In the genomic region with DNA sequence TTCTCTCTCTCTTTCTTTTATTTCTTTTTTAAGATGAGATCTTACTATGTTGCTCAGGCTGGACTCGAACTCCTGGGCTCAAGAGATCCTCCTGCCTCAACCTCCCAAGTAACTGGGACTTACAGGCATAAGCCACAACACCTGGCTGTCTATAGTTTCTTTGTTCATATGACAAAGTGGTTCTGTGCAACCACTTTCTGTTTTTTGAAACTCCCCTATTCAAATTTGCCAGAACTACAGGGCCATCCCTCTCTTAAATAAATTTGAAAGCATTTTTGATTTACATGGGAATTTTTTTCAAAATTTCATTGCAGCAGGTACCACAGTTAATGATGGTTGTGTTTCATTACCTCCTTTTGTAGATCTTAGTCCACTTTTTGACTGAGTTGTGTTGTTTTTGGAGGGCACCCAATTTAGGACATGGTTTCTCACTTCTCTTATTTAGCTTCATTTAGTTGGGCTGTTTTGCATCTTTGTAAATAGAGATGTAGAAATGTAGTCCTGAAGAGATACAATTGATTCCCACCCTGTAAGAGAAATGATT, we compare ENCODE assay signal across 11 cellular contexts.
DNase-seq lines count a peak whose midpoint lies in the region; ATAC-seq and TF ChIP-seq lines count a peak whose summit lies in the region.
"Had no signal": no experiment of that assay in that cellular context is flagged by ENCODE, and none has a peak within 500 bp of the region (broad histone marks: within the 10 kb centered on the region; RNA-seq: fewer than 3 reads in every experiment).

No MANE protein-coding gene starts in this region.

- peaks cover 27% of the 10 kb centered on the region for H3K4me1 ChIP-seq in HEK293 (ENCODE audit: control insufficient read depth, insufficient read depth, low read length)

- no peak overlapping the region for H3K27ac ChIP-seq in HEK293 (ENCODE audit: extremely low read depth, low read depth, low read length)
- H3K27ac ChIP-seq: PC-9, spleen had no signal

- ATAC-seq in stimulated activated naive CD8-positive, alpha-beta T cell treated with anti-CD3 and anti-CD28 coated beads, Interleukin-15, amount 100 ng/mL, for 72 hours: no peak
- peak; percentile 66 for ATAC-seq in HG03196 (IDR thresholded peaks at IDR 0.05; ENCODE audit: unreplicated experiment)
- ATAC-seq in stimulated activated naive B cell treated with anti-CD40 and anti-IgM and Interleukin-4, amounts not matched to agents 10 μg/mL and 1 μg/mL and 100 μg/mL, for 72 hours (replicated peaks): peak; percentile 87 to 92

- peaks cover 37% of the 10 kb centered on the region for H3K36me3 Mint-ChIP-seq in stimulated activated naive CD8-positive, alpha-beta T cell treated with anti-CD3 and anti-CD28 coated beads, Interleukin-15, Interleukin-2, amounts not matched to agents 100 ng/mL and 50 ng/mL, for 24 hours (ENCODE audit: low read depth)
- H3K36me3 Mint-ChIP-seq in stimulated activated naive B cell treated with anti-CD40 and anti-IgM and Interleukin-4, amounts not matched to agents 10 μg/mL and 1 μg/mL and 100 μg/mL, for 72 hours: peaks cover 42 to 51% of the 10 kb centered on the region in 2 donors

- H3K4me3 ChIP-seq in HEK293 (ENCODE audit: low read depth, low read length): no peak overlapping the region
- H3K4me3 ChIP-seq: PC-9, spleen had no signal

- H3K36me3 ChIP-seq in HEK293 (ENCODE audit: control insufficient read depth in 2 of 2, insufficient read depth in 1 of 2, low read length in 2 of 2): no peaks in the 10 kb centered on the region; a peak in 1 of 3 replicates

- H3K9me3 Mint-ChIP-seq in stimulated activated naive CD8-positive, alpha-beta T cell treated with anti-CD3 and anti-CD28 coated beads, Interleukin-15, Interleukin-2, amounts not matched to agents 100 ng/mL and 50 ng/mL, for 24 hours: no peaks in the 10 kb centered on the region
- no peaks in the 10 kb centered on the region for H3K9me3 Mint-ChIP-seq in stimulated activated naive CD8-positive, alpha-beta T cell treated with anti-CD3 and anti-CD28 coated beads, Interleukin-15, amount 100 ng/mL, for 72 hours
- H3K9me3 Mint-ChIP-seq in stimulated activated naive B cell treated with anti-CD40 and anti-IgM and Interleukin-4, amounts not matched to agents 10 μg/mL and 1 μg/mL and 100 μg/mL, for 72 hours: no peaks in the 10 kb centered on the region

- DNase-seq in stimulated activated naive CD8-positive, alpha-beta T cell treated with anti-CD3 and anti-CD28 coated beads, Interleukin-15, amount 100 ng/mL, for 72 hours: no peak
- DNase-seq in stimulated activated naive B cell treated with anti-CD40 and anti-IgM and Interleukin-4, amounts not matched to agents 10 μg/mL and 1 μg/mL and 100 μg/mL, for 72 hours: no peak
- DNase-seq in DMS53 treated with DMSO at 0.1 percent for 48 hours (lab: John Stamatoyannopoulos, UW; ENCODE audit: unreplicated experiment): no peak
- no peak for DNase-seq in NCI-H128 (lab: John Stamatoyannopoulos, UW; ENCODE audit: unreplicated experiment)
- no peak for DNase-seq in NCI-H2196 treated with DMSO at 0.1 percent for 48 hours (lab: John Stamatoyannopoulos, UW; ENCODE audit: unreplicated experiment)
- DNase-seq: NCI-H1105 treated with DMSO at 0.1 percent for 48 hours, PC-9, spleen had no signal

- no peak overlapping the region for H3K4me3 Mint-ChIP-seq in stimulated activated naive CD8-positive, alpha-beta T cell treated with anti-CD3 and anti-CD28 coated beads, Interleukin-15, Interleukin-2, amounts not matched to agents 100 ng/mL and 50 ng/mL, for 24 hours
- H3K4me3 Mint-ChIP-seq in stimulated activated naive CD8-positive, alpha-beta T cell treated with anti-CD3 and anti-CD28 coated beads, Interleukin-15, amount 100 ng/mL, for 72 hours: no peak overlapping the region
- peak overlapping the region; percentile 42 to 50 for H3K4me3 Mint-ChIP-seq in stimulated activated naive B cell treated with anti-CD40 and anti-IgM and Interleukin-4, amounts not matched to agents 10 μg/mL and 1 μg/mL and 100 μg/mL, for 72 hours

- TF ChIP-seq CTCF in HEK293 (tag by site-specific recombination; IDR thresholded peaks at IDR 0.05): no peak

- peak overlapping the region; percentile 60 for H3K27ac Mint-ChIP-seq in stimulated activated naive CD8-positive, alpha-beta T cell treated with anti-CD3 and anti-CD28 coated beads, Interleukin-15, Interleukin-2, amounts not matched to agents 100 ng/mL and 50 ng/mL, for 24 hours
- no peak overlapping the region for H3K27ac Mint-ChIP-seq in stimulated activated naive CD8-positive, alpha-beta T cell treated with anti-CD3 and anti-CD28 coated beads, Interleukin-15, amount 100 ng/mL, for 72 hours
- H3K27ac Mint-ChIP-seq in stimulated activated naive B cell treated with anti-CD40 and anti-IgM and Interleukin-4, amounts not matched to agents 10 μg/mL and 1 μg/mL and 100 μg/mL, for 72 hours: peak overlapping the region; percentile 84

- H3K27me3 Mint-ChIP-seq in stimulated activated naive CD8-positive, alpha-beta T cell treated with anti-CD3 and anti-CD28 coated beads, Interleukin-15, Interleukin-2, amounts not matched to agents 100 ng/mL and 50 ng/mL, for 24 hours: no peaks in the 10 kb centered on the region
- no peaks in the 10 kb centered on the region for H3K27me3 Mint-ChIP-seq in stimulated activated naive CD8-positive, alpha-beta T cell treated with anti-CD3 and anti-CD28 coated beads, Interleukin-15, amount 100 ng/mL, for 72 hours
- no peaks in the 10 kb centered on the region for H3K27me3 Mint-ChIP-seq in stimulated activated naive B cell treated with anti-CD40 and anti-IgM and Interleukin-4, amounts not matched to agents 10 μg/mL and 1 μg/mL and 100 μg/mL, for 72 hours

- POLR2A ChIA-PET in HEK293 (lab: Yijun Ruan, JAX): no interaction called here

- no peaks in the 10 kb centered on the region for H3K9me3 ChIP-seq in HEK293 (ENCODE audit: control insufficient read depth, insufficient read depth, low read depth, low read length)
- H3K9me3 ChIP-seq: spleen had no signal

- CTCF ChIA-PET in HEK293 (lab: Yijun Ruan, JAX): interaction anchor here (0.5 kb wide), 1 partner anchor 254 kb away, joined by 3 read pairs; no protein-coding TSS in a partner anchor

- peaks cover 28% of the 10 kb centered on the region for H3K4me1 Mint-ChIP-seq in stimulated activated naive CD8-positive, alpha-beta T cell treated with anti-CD3 and anti-CD28 coated beads, Interleukin-15, Interleukin-2, amounts not matched to agents 100 ng/mL and 50 ng/mL, for 24 hours (ENCODE audit: low read depth)
- peaks cover 31% of the 10 kb centered on the region for H3K4me1 Mint-ChIP-seq in stimulated activated naive CD8-positive, alpha-beta T cell treated with anti-CD3 and anti-CD28 coated beads, Interleukin-15, amount 100 ng/mL, for 72 hours
- peaks cover 24 to 56% of the 10 kb centered on the region in 2 donors for H3K4me1 Mint-ChIP-seq in stimulated activated naive B cell treated with anti-CD40 and anti-IgM and Interleukin-4, amounts not matched to agents 10 μg/mL and 1 μg/mL and 100 μg/mL, for 72 hours

TF ChIP-seq in HEK293, 187 proteins besides CTCF, POLR2A, EP300 and RAD21:
- TF ChIP-seq ZNF239 (tag by site-specific recombination; IDR thresholded peaks at IDR 0.05): no peak
- TF ChIP-seq PRDM6 (tag by site-specific recombination; IDR thresholded peaks at IDR 0.05): 0 out of 2 replicates have a peak, but pooled peaks have one; percentile 19
TF ChIP-seq in HEK293: peak in this region for 1.

Comparison
In these comparisons a context has a peak if more than half of its experiments do, and no peak if none do; other contexts are left out.
1. H3K27ac Mint-ChIP-seq: peak in stimulated activated naive CD8-positive, alpha-beta T cell treated with anti-CD3 and anti-CD28 coated beads, Interleukin-15, Interleukin-2, amounts not matched to agents 100 ng/mL and 50 ng/mL, for 24 hours (single experiment) and stimulated activated naive B cell treated with anti-CD40 and anti-IgM and Interleukin-4, amounts not matched to agents 10 μg/mL and 1 μg/mL and 100 μg/mL, for 72 hours (single experiment); none in stimulated activated naive CD8-positive, alpha-beta T cell treated with anti-CD3 and anti-CD28 coated beads, Interleukin-15, amount 100 ng/mL, for 72 hours (0 of 2).
2. H3K4me3 Mint-ChIP-seq: peak in stimulated activated naive B cell treated with anti-CD40 and anti-IgM and Interleukin-4, amounts not matched to agents 10 μg/mL and 1 μg/mL and 100 μg/mL, for 72 hours (2 of 2); none in stimulated activated naive CD8-positive, alpha-beta T cell treated with anti-CD3 and anti-CD28 coated beads, Interleukin-15, Interleukin-2, amounts not matched to agents 100 ng/mL and 50 ng/mL, for 24 hours (single experiment) and stimulated activated naive CD8-positive, alpha-beta T cell treated with anti-CD3 and anti-CD28 coated beads, Interleukin-15, amount 100 ng/mL, for 72 hours (0 of 2).